8 cellular contexts compared by ENCODE assay signal in the genomic region with DNA sequence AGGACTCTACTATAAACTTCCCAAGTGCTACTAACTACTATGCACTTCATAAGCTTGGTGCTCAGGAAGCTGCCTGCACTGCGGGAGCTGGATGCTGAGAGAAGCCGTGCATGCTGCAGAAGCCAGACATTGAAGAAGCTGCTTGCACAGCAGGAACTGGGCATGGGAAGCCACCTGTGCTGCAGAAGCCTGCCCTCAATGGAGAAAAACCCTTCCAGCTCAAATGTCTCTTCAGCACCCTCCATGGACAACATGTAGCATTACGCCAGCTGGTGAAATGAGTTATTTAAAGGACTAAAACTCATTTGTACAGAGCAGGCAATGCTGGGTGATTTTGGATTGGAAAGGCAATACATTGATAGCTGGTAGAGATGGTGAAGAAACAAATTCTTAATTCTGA.
DNase-seq lines count a peak whose midpoint lies in the region; ATAC-seq lines count a peak whose summit lies in the region.

No MANE protein-coding gene starts in this region.

- peaks cover 0 to 5% (median 0%) of the 10 kb centered on the region in 9 donors for H3K9me3 Mint-ChIP-seq in naive thymus-derived CD8-positive, alpha-beta T cell

- H3K4me1 Mint-ChIP-seq in naive thymus-derived CD8-positive, alpha-beta T cell: no peaks in the 10 kb centered on the region

- H3K27ac Mint-ChIP-seq in naive thymus-derived CD8-positive, alpha-beta T cell: no peak overlapping the region

- DNase-seq in NCI-H2081 (lab: John Stamatoyannopoulos, UW) (peak; percentile 37 to 43), NCI-H2081 treated with DMSO at 0.1 percent for 48 hours (lab: John Stamatoyannopoulos, UW) (no peak), NAMALWA (ENCODE audit: low spot score) (peak; percentile 44), UCSD-AML1 (lab: John Stamatoyannopoulos, UW; ENCODE audit: unreplicated experiment) (peak; percentile 21), posterior cingulate gyrus (peak in 8 of 10 donors; percentile 26 to 91 (median 47)), activated gamma-delta T cell treated with Interleukin-2 at 50 U/mL for 16 hours (no peak)
- DNase-seq in naive thymus-derived CD8-positive, alpha-beta T cell: no peak
- DNase-seq in stimulated activated CD4-positive, alpha-beta T cell treated with anti-CD3 and anti-CD28 coated beads, Interleukin-12 subunit alpha, Interleukin-12 subunit beta, amount 100 ng/mL, for 4 hours: no peak

- ATAC-seq in naive thymus-derived CD8-positive, alpha-beta T cell: no peak

- intact Hi-C loops in posterior cingulate gyrus (cut with DNase I): no loop called here

- POLR2A ChIA-PET in naive thymus-derived CD8-positive, alpha-beta T cell (lab: Charles Lee): no interaction called here

- H3K27me3 Mint-ChIP-seq in naive thymus-derived CD8-positive, alpha-beta T cell: peaks cover 3 to 10% (median 4%) of the 10 kb centered on the region in 5 donors

- H3K36me3 Mint-ChIP-seq in naive thymus-derived CD8-positive, alpha-beta T cell: no peaks in the 10 kb centered on the region

- H3K4me3 Mint-ChIP-seq in naive thymus-derived CD8-positive, alpha-beta T cell: no peak overlapping the region

Comparison
In these comparisons a context has a peak if more than half of its experiments do, and no peak if none do; other contexts are left out.
1. DNase-seq: peak in NCI-H2081 (2 of 2), NAMALWA (single experiment), UCSD-AML1 (single experiment) and posterior cingulate gyrus (8 of 10); none in NCI-H2081 treated with DMSO at 0.1 percent for 48 hours (single experiment), naive thymus-derived CD8-positive, alpha-beta T cell (0 of 10), activated gamma-delta T cell treated with Interleukin-2 at 50 U/mL for 16 hours (single experiment) and stimulated activated CD4-positive, alpha-beta T cell treated with anti-CD3 and anti-CD28 coated beads, Interleukin-12 subunit alpha, Interleukin-12 subunit beta, amount 100 ng/mL, for 4 hours (single experiment).